In genomic region chr2:42878581-42878980, GRCh38 we compare ENCODE assay signal across 12 cellular contexts.
DNase-seq lines count a peak whose midpoint lies in the region; ATAC-seq and TF ChIP-seq lines count a peak whose summit lies in the region.
"Had no signal": no experiment of that assay in that cellular context is flagged by ENCODE, and none has a peak within 500 bp of the region (broad histone marks: within the 10 kb centered on the region; RNA-seq: fewer than 3 reads in every experiment).

No MANE protein-coding gene starts in this region.

- WGBS in esophagus, 2 donors: 68 to 79% methylated on average over 4 of the region's 4 CpGs

- peak overlapping the region; percentile 20 to 57 for H3K27ac ChIP-seq in esophagus (ENCODE audit: low read depth in 2 of 2, low read length in 1 of 2)
- H3K27ac ChIP-seq in vagina: peak overlapping the region; percentile 85
- no peak overlapping the region for H3K27ac ChIP-seq in neural progenitor cell

- H3K4me3 Mint-ChIP-seq in neural progenitor cell: no peak overlapping the region
- H3K4me3 Mint-ChIP-seq: T-helper 1 cell treated with Interleukin-12 subunit alpha and Interleukin-12 subunit beta and Interleukin-4 antibody, amounts not matched to agents 30 μg/mL and 1 μg/mL, for 36 hours had no signal

- no peak overlapping the region for H3K27ac Mint-ChIP-seq in neural progenitor cell
- H3K27ac Mint-ChIP-seq: T-helper 1 cell treated with Interleukin-12 subunit alpha and Interleukin-12 subunit beta and Interleukin-4 antibody, amounts not matched to agents 30 μg/mL and 1 μg/mL, for 36 hours had no signal

- no peak overlapping the region for H3K9ac ChIP-seq in neural progenitor cell

- TF ChIP-seq CTCF in vagina (IDR thresholded peaks at IDR 0.05) (no peak), neural progenitor cell (IDR thresholded peaks at IDR 0.05) (no peak)

- no peak overlapping the region for H3K4me2 ChIP-seq in neural progenitor cell

- no peaks in the 10 kb centered on the region for H3F3A ChIP-seq in neural progenitor cell (ENCODE audit: low read depth)

- H3K27me3 Mint-ChIP-seq in neural progenitor cell (ENCODE audit: insufficient read depth, low read depth): peaks cover 6% of the 10 kb centered on the region

- TF ChIP-seq POLR2A in vagina (IDR thresholded peaks at IDR 0.05): no peak

- H3K9me3 Mint-ChIP-seq in neural progenitor cell: no peaks in the 10 kb centered on the region
- H3K9me3 Mint-ChIP-seq: T-helper 1 cell treated with Interleukin-12 subunit alpha and Interleukin-12 subunit beta and Interleukin-4 antibody, amounts not matched to agents 30 μg/mL and 1 μg/mL, for 36 hours had no signal

- H3K4me1 ChIP-seq in esophagus (ENCODE audit: control insufficient read depth in 2 of 2, insufficient read depth in 2 of 2, low read length in 1 of 2) (peaks cover 14 to 20% of the 10 kb centered on the region in 2 donors), vagina (peaks cover 79% of the 10 kb centered on the region), neural progenitor cell (no peaks in the 10 kb centered on the region)

- H3K27me3 ChIP-seq in esophagus (ENCODE audit: control insufficient read depth in 1 of 2, insufficient read depth in 2 of 2, low read length in 2 of 2) (no peaks in the 10 kb centered on the region), vagina (no peaks in the 10 kb centered on the region), neural progenitor cell (no peaks in the 10 kb centered on the region)
- H3K27me3 ChIP-seq: adrenal gland had no signal

- no peaks in the 10 kb centered on the region for H3K36me3 Mint-ChIP-seq in neural progenitor cell

- no peaks in the 10 kb centered on the region for H4K20me1 ChIP-seq in neural progenitor cell (ENCODE audit: low read depth)

- no peak overlapping the region for H3K4me3 ChIP-seq in esophagus (ENCODE audit: low read depth in 1 of 2, low read length in 2 of 2)
- H3K4me3 ChIP-seq in vagina: no peak overlapping the region
- H3K4me3 ChIP-seq in neural progenitor cell: no peak overlapping the region
- H3K4me3 ChIP-seq: adrenal gland had no signal

- H3K36me3 ChIP-seq in esophagus (ENCODE audit: control insufficient read depth in 2 of 2, insufficient read depth in 2 of 2, low read length in 1 of 2) (no peaks in the 10 kb centered on the region), vagina (no peaks in the 10 kb centered on the region), neural progenitor cell (no peaks in the 10 kb centered on the region)
- H3K36me3 ChIP-seq: adrenal gland had no signal

- H3K79me2 ChIP-seq in neural progenitor cell (ENCODE audit: low read depth): no peaks in the 10 kb centered on the region

- ATAC-seq in HG03095 (IDR thresholded peaks at IDR 0.05; ENCODE audit: unreplicated experiment) (peak; percentile 73), GM21423 (IDR thresholded peaks at IDR 0.05; ENCODE audit: unreplicated experiment) (no peak)

- H3K4me1 Mint-ChIP-seq in neural progenitor cell: peaks cover 9% of the 10 kb centered on the region

- H2AFZ ChIP-seq in neural progenitor cell (replicated peaks): no peak overlapping the region

- H3K9me3 ChIP-seq in esophagus (ENCODE audit: control insufficient read depth in 2 of 2, insufficient read depth in 1 of 2, low read depth in 1 of 2, low read length in 1 of 2): no peaks in the 10 kb centered on the region
- no peaks in the 10 kb centered on the region for H3K9me3 ChIP-seq in vagina
- H3K9me3 ChIP-seq in neural progenitor cell (ENCODE audit: low read depth): no peaks in the 10 kb centered on the region
- H3K9me3 ChIP-seq: adrenal gland had no signal

- DNase-seq in stimulated activated CD4-positive, alpha-beta T cell treated with anti-CD3 and anti-CD28 coated beads, Interleukin-1b, Interleukin-23, amount 100 ng/mL, for 48 hours: peak; percentile 47
- no peak for DNase-seq in stimulated activated CD4-positive, alpha-beta T cell treated with anti-CD3 and anti-CD28 coated beads, Interleukin-12 subunit alpha, Interleukin-12 subunit beta, amount 100 ng/mL, for 4 hours
- DNase-seq in vagina (ENCODE audit: extremely low spot score in 2 of 2) (peak in 1 of 2 donors; percentile 77), neural progenitor cell (ENCODE audit: low spot score) (no peak)
- no peak for DNase-seq in activated effector memory CD4-positive, alpha-beta T cell treated with anti-CD3 and anti-CD28 coated beads, Interleukin-2, amount 50 U/mL, for 16 hours
- DNase-seq: adrenal gland, KG1, NCI-H526 had no signal

- intact Hi-C loops in vagina (cut with DNase I): no loop called here
